8 cellular contexts compared by ENCODE assay signal in the genomic region with DNA sequence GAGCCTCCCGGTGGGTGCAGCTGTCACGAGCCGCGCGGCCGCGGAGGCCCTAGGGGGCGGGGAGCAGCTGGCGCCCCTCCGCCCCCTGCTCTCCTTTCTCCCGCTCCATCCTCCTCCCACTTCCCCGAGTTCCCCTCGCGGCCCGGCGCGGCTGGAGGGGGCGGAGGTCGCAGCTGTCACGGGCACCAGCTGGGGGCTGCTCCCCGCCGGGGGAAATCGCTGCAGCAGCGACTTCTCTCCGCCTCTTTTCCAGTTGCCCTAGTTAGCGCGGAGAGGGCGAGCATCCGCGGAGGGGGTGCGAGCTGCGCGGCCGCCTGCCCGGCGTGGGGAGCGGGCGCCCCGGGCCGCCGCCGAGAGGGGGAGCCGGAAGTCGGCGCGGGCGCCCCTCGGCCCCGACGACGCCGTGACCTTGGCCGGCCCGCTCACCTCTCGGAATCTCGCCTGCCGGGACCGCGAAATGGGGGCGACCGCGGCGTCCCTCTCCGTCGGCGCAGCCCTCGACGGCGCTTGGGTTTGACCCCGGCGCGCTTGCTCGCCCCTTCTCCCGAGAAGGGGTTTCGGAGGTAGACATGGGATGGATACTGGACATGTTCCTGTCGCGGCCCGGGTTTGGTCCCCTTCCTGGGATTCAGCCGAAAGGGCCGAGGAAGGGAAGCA. TPM values are rescaled to one million over a fixed set of nuclear protein-coding genes. Genes with fewer than 3 reads are reported as not detected.
DNase-seq lines count a peak whose midpoint lies in the region; ATAC-seq and TF ChIP-seq lines count a peak whose summit lies in the region.

No MANE protein-coding gene starts in this region.

- no peak for DNase-seq in AG04450 (ENCODE audit: low read depth, low spot score)
- DNase-seq in PC-9, result peak in 1 of 2 experiments; percentile 26
- peak; percentile 43 for DNase-seq in activated gamma-delta T cell treated with anti-CD3 and anti-CD28 coated beads, Interleukin-2, amount 50 U/mL, for 16 hours (ENCODE audit: low read depth)
- DNase-seq in globus pallidus (ENCODE audit: low spot score), result peak; percentile 68
- no peak for DNase-seq in omental fat pad (ENCODE audit: low spot score)
- DNase-seq in thoracic aorta (ENCODE audit: low spot score), result no peak

- H3K4me3 ChIP-seq in AG04450 (ENCODE audit: low read depth, low read length) (peak overlapping the region; percentile 91), PC-9 (peak overlapping the region; percentile 74), thoracic aorta (peak overlapping the region; percentile 93)

- TF ChIP-seq CTCF in AG04450 (IDR thresholded peaks at IDR 0.05; ENCODE audit: low read depth, low read length) (no peak), PC-9 (conservative IDR thresholded peaks at IDR 0.05) (no peak), omental fat pad (IDR thresholded peaks at IDR 0.05) (no peak), thoracic aorta (IDR thresholded peaks at IDR 0.05) (no peak)

- H3K27me3 ChIP-seq in AG04450 (ENCODE audit: control insufficient read depth, insufficient read depth, low read length) (no peaks in the 10 kb centered on the region), PC-9 (ENCODE audit: insufficient read depth, low read depth) (no peaks in the 10 kb centered on the region), thoracic aorta (replicated peaks; ENCODE audit: insufficient read depth) (no peaks in the 10 kb centered on the region)

- H3K4me2 ChIP-seq in PC-9, result peak overlapping the region; percentile 81

- peaks cover 16% of the 10 kb centered on the region; the same call in 1 of the 2 replicates for H3F3A ChIP-seq in PC-9 (ENCODE audit: insufficient read depth, low read depth)

- H3K9me3 ChIP-seq in AG04450 (ENCODE audit: control insufficient read depth, insufficient read depth, low read length) (no peaks in the 10 kb centered on the region), PC-9 (ENCODE audit: insufficient read depth, low read depth) (no peaks in the 10 kb centered on the region), thoracic aorta (no peaks in the 10 kb centered on the region)

- CTCF ChIA-PET in AG04450 (lab: Charles Lee), result interaction anchor here (1.2 kb wide), 1 partner anchor 10 kb away, joined by 3 read pairs; no protein-coding TSS in a partner anchor
- CTCF ChIA-PET in PC-9 (lab: Charles Lee), result no interaction called here

- H3K9me2 ChIP-seq in PC-9 (ENCODE audit: insufficient read depth), result no peaks in the 10 kb centered on the region

- intact Hi-C loops in PC-9 (cut with micrococcal nuclease; ENCODE audit: unreplicated experiment), result no loop called here

- peaks cover 36% of the 10 kb centered on the region for H3K79me2 ChIP-seq in PC-9 (ENCODE audit: low read depth)

- H3K4me1 ChIP-seq in PC-9 (replicated peaks; ENCODE audit: insufficient read depth) (peaks cover 25% of the 10 kb centered on the region), thoracic aorta (ENCODE audit: control insufficient read depth in 1 of 2, low read depth in 2 of 2) (peaks cover 8 to 26% of the 10 kb centered on the region in 2 donors)

- H3K36me3 ChIP-seq in PC-9 (ENCODE audit: low read depth), result no peaks in the 10 kb centered on the region
- no peaks in the 10 kb centered on the region for H3K36me3 ChIP-seq in thoracic aorta

- H3K27ac ChIP-seq in AG04450 (ENCODE audit: low read depth, low read length), result no peak overlapping the region
- H3K27ac ChIP-seq in PC-9, result no peak overlapping the region
- H3K27ac ChIP-seq in thoracic aorta, result peak overlapping the region; percentile 66 to 82

- no peaks in the 10 kb centered on the region for H4K20me1 ChIP-seq in PC-9 (ENCODE audit: insufficient read depth)

- POLR2A ChIA-PET in AG04450 (lab: Yijun Ruan, JAX), result interaction anchor here (1.0 to 1.1 kb wide), 2 partner anchors 9 to 301 kb away, joined by 4 read pairs; a partner anchor contains a TSS
- POLR2A ChIA-PET in PC-9 (lab: Charles Lee; ENCODE audit: unreplicated experiment), result no interaction called here

- H2AFZ ChIP-seq in PC-9, result peak overlapping the region; percentile 82

- ATAC-seq in GM19035 (IDR thresholded peaks at IDR 0.05; ENCODE audit: unreplicated experiment), result peak; percentile 41
- peak; percentile 31 for ATAC-seq in HG03196 (IDR thresholded peaks at IDR 0.05; ENCODE audit: unreplicated experiment)
- ATAC-seq in omental fat pad (ENCODE audit: low FRiP score), result peak; percentile 60
- peak; percentile 15 for ATAC-seq in thoracic aorta (ENCODE audit: insufficient number of reproducible peaks, low FRiP score, low read depth)

- BruUV-seq in PC-9 (replicated peaks; lab: Mats Ljungman, UMichigan), result no TSS peak

RNA-seq across cellular contexts. Expression of a gene that starts 0.7 kb away (rescaled TPM):
- 16.2 and 20.8 TPM in 2 replicates for polyA plus RNA-seq in AG04450 (2011; rRNA removed)
- polyA minus RNA-seq in AG04450 (2011; rRNA and poly(A)+ RNA removed), result 30.5 and 39.1 TPM in 2 replicates
- 9.1 and 11.6 TPM in 2 replicates for total RNA-seq in PC-9 (2021)
- total RNA-seq in omental fat pad, result 10 to 100 TPM; 46.8 to 80.1 (median 50.1) TPM
- total RNA-seq in thoracic aorta, result 10 to 100 TPM; 34.9 to 58.3 TPM

Comparison
In these comparisons a context has a peak if more than half of its experiments do, and no peak if none do; other contexts are left out.
1. DNase-seq: peak in activated gamma-delta T cell treated with anti-CD3 and anti-CD28 coated beads, Interleukin-2, amount 50 U/mL, for 16 hours (single experiment) and globus pallidus (single experiment); none in AG04450 (single experiment), omental fat pad (single experiment) and thoracic aorta (single experiment).
2. H3K27ac ChIP-seq: peak in thoracic aorta (2 of 2); none in AG04450 (single experiment) and PC-9 (single experiment).
3. Peak in every context shown above with its lines, with median percentiles within 50 percentile points of each other: H3K4me3 ChIP-seq and ATAC-seq.